19 cellular contexts compared by ENCODE assay signal in genomic region chr7:84182301-84182700, GRCh38. TPM values are rescaled to one million over a fixed set of nuclear protein-coding genes. Genes with fewer than 3 reads are reported as not detected.
A peak's percentile ranks its signal among the peaks of the same experiment; 100 is the strongest.
DNase-seq lines count a peak whose midpoint lies in the region; ATAC-seq and TF ChIP-seq lines count a peak whose summit lies in the region.
"Had no signal": no experiment of that assay in that cellular context is flagged by ENCODE, and none has a peak within 500 bp of the region (broad histone marks: within the 10 kb centered on the region; RNA-seq: fewer than 3 reads in every experiment).

No MANE protein-coding gene starts in this region.

- TF ChIP-seq CTCF in cardiac muscle cell (IDR thresholded peaks at IDR 0.05; ENCODE audit: low read depth, low read length) (no peak), heart left ventricle (IDR thresholded peaks at IDR 0.05) (no peak), Loucy (conservative IDR thresholded peaks at IDR 0.05; ENCODE audit: low read length) (no peak), epithelial cell of esophagus (IDR thresholded peaks at IDR 0.05; ENCODE audit: insufficient read depth, low read depth, low read length, missing control alignments) (no peak)

- H3K4me2 ChIP-seq in Loucy (ENCODE audit: low read depth, low read length, poor library complexity, severe bottlenecking) = no peak overlapping the region
- H3K4me2 ChIP-seq: BLaER1 treated with 17β-estradiol and CSF1 and Interleukin-3, amounts not matched to agents 10 nM and 100 nM had no signal

- H3K9me3 ChIP-seq in cardiac muscle cell (ENCODE audit: low read depth) (no peaks in the 10 kb centered on the region), heart left ventricle (no peaks in the 10 kb centered on the region), Loucy (ENCODE audit: insufficient read depth, low read depth, low read length) (no peaks in the 10 kb centered on the region), aorta (ENCODE audit: control insufficient read depth, low read length) (no peaks in the 10 kb centered on the region)
- H3K9me3 ChIP-seq: BLaER1 treated with 17β-estradiol and CSF1 and Interleukin-3, amounts not matched to agents 10 nM and 100 nM had no signal

- CTCF ChIA-PET in HEK293T (lab: Yijun Ruan, JAX) = no interaction called here

- no peak overlapping the region for H3K9ac ChIP-seq in Loucy (ENCODE audit: low read depth, low read length, poor library complexity, severe bottlenecking)
- H3K9ac ChIP-seq: BLaER1 treated with 17β-estradiol and CSF1 and Interleukin-3, amounts not matched to agents 10 nM and 100 nM had no signal

- POLR2A ChIA-PET in HEK293T (lab: Yijun Ruan, JAX) = no interaction called here

- no peaks in the 10 kb centered on the region for H3K79me2 ChIP-seq in Loucy (ENCODE audit: insufficient read depth, low read length)

- H3F3A ChIP-seq in Loucy (ENCODE audit: low read depth) = no peaks in the 10 kb centered on the region

- DNase-seq in cardiac muscle cell (ENCODE audit: low read depth in 1 of 2, low spot score in 1 of 2) (no peak), heart left ventricle (no peak), epithelial cell of esophagus (ENCODE audit: low read depth) (peak; percentile 20), HuH-7 (ENCODE audit: low spot score) (no peak), HEK293T (ENCODE audit: extremely low spot score) (no peak), aorta (no peak)
- DNase-seq: Calu3; CD8-positive, alpha-beta T cell; DMS79; H9; NCI-H1417 treated with DMSO at 0.1 percent for 48 hours; NCI-H187 treated with DMSO at 0.1 percent for 48 hours; NCI-H345; NCI-H524 treated with DMSO at 0.1 percent for 48 hours; SHP77 had no signal

- 60 to 84% (median 65%) methylated on average over 1 of the region's 1 CpG for WGBS in heart left ventricle, 4 donors
- 86 to 95% methylated on average over 1 of the region's 1 CpG for WGBS in aorta, 2 donors

- H3K36me3 ChIP-seq in cardiac muscle cell (no peaks in the 10 kb centered on the region), heart left ventricle (no peaks in the 10 kb centered on the region), Loucy (ENCODE audit: insufficient read depth, low read length) (no peaks in the 10 kb centered on the region), aorta (ENCODE audit: control insufficient read depth in 1 of 2, insufficient read depth in 2 of 2, low read length in 1 of 2) (no peaks in the 10 kb centered on the region)
- H3K36me3 ChIP-seq: BLaER1 treated with 17β-estradiol and CSF1 and Interleukin-3, amounts not matched to agents 10 nM and 100 nM had no signal

- no peaks in the 10 kb centered on the region for H4K20me1 ChIP-seq in Loucy (ENCODE audit: insufficient read depth, low read length, poor library complexity, severe bottlenecking)
- H4K20me1 ChIP-seq: BLaER1 treated with 17β-estradiol and CSF1 and Interleukin-3, amounts not matched to agents 10 nM and 100 nM had no signal

- no peaks in the 10 kb centered on the region for H3K27me3 ChIP-seq in cardiac muscle cell
- H3K27me3 ChIP-seq in heart left ventricle = no peaks in the 10 kb centered on the region
- no peaks in the 10 kb centered on the region for H3K27me3 ChIP-seq in Loucy (ENCODE audit: insufficient read depth, low read length, poor library complexity, severe bottlenecking)
- H3K27me3 ChIP-seq in aorta (ENCODE audit: control insufficient read depth in 1 of 2, insufficient read depth in 2 of 2, low read length in 1 of 2) = no peaks in the 10 kb centered on the region
- H3K27me3 ChIP-seq: BLaER1 treated with 17β-estradiol and CSF1 and Interleukin-3, amounts not matched to agents 10 nM and 100 nM had no signal

- no peak for TF ChIP-seq POLR2A in heart left ventricle (IDR thresholded peaks at IDR 0.05)

- H3K9me2 ChIP-seq in Loucy (replicated peaks; ENCODE audit: low read depth, low read length) = no peaks in the 10 kb centered on the region

- H2AFZ ChIP-seq in Loucy (ENCODE audit: low read length) = peak overlapping the region; percentile 46; the same call in 1 of the 2 replicates

- H3K4me3 ChIP-seq in cardiac muscle cell (no peak overlapping the region), heart left ventricle (no peak overlapping the region), Loucy (ENCODE audit: low read length, poor library complexity, severe bottlenecking) (no peak overlapping the region), epithelial cell of esophagus (ENCODE audit: low read length) (no peak overlapping the region), aorta (ENCODE audit: low read length in 2 of 2) (no peak overlapping the region)
- H3K4me3 ChIP-seq: BLaER1 treated with 17β-estradiol and CSF1 and Interleukin-3, amounts not matched to agents 10 nM and 100 nM; K562; SK-N-MC had no signal

- ATAC-seq in heart left ventricle (no peak), aorta (ENCODE audit: low FRiP score) (no peak)
- ATAC-seq: CD8-positive, alpha-beta T cell; K562 had no signal

- peak overlapping the region; percentile 47 for H3K27ac ChIP-seq in cardiac muscle cell
- H3K27ac ChIP-seq in heart left ventricle = peak overlapping the region in 1 of 12 donors; percentile 28
- H3K27ac ChIP-seq in aorta (ENCODE audit: low read depth in 1 of 2, low read length in 2 of 2) = no peak overlapping the region
- H3K27ac ChIP-seq: BLaER1 treated with 17β-estradiol and CSF1 and Interleukin-3, amounts not matched to agents 10 nM and 100 nM; SK-N-MC had no signal

- intact Hi-C loops in heart left ventricle (cut with DNase I) (no loop called here), aorta (cut with DNase I) (no loop called here)

- H3K4me1 ChIP-seq in cardiac muscle cell (ENCODE audit: low read depth) (peaks cover 35% of the 10 kb centered on the region), heart left ventricle (no peaks in the 10 kb centered on the region), Loucy (ENCODE audit: insufficient read depth, low read length, poor library complexity, severe bottlenecking) (no peaks in the 10 kb centered on the region), aorta (ENCODE audit: control insufficient read depth in 1 of 2, insufficient read depth in 2 of 2, low read length in 2 of 2) (no peaks in the 10 kb centered on the region)

TF ChIP-seq in HEK293T, 16 proteins besides CTCF, POLR2A, EP300 and RAD21:
- TF ChIP-seq TARDBP (IDR thresholded peaks at IDR 0.05) (no peak), LEF1 (IDR thresholded peaks at IDR 0.05; ENCODE audit: borderline replicate concordance) (no peak), ZNF384 (IDR thresholded peaks at IDR 0.05) (no peak), HDGF (IDR thresholded peaks at IDR 0.05; ENCODE audit: borderline replicate concordance) (no peak), SP1 (IDR thresholded peaks at IDR 0.05) (no peak), FOXK2 (IDR thresholded peaks at IDR 0.05) (no peak), FOXA1 (IDR thresholded peaks at IDR 0.05) (no peak), ARNT (IDR thresholded peaks at IDR 0.05) (no peak), ELF4 (IDR thresholded peaks at IDR 0.05) (no peak), PKNOX1 (IDR thresholded peaks at IDR 0.05) (no peak), NFRKB (IDR thresholded peaks at IDR 0.05) (no peak), FOXM1 (IDR thresholded peaks at IDR 0.05; ENCODE audit: borderline replicate concordance) (no peak), BHLHE40 (IDR thresholded peaks at IDR 0.05; ENCODE audit: borderline replicate concordance) (no peak), L3MBTL2 (conservative IDR thresholded peaks at IDR 0.05) (no peak), CTBP1 (IDR thresholded peaks at IDR 0.05; ENCODE audit: borderline replicate concordance) (no peak), SUZ12 (IDR thresholded peaks at IDR 0.05) (no peak)
TF ChIP-seq in HEK293T: peak in this region for 0.

RNA-seq across cellular contexts. Expression of gene SEMA3A, which starts 12.3 kb away (rescaled TPM):
- total RNA-seq in cardiac muscle cell (35.9 and 37.3 TPM in 2 replicates), heart left ventricle (1 to 10 TPM in 8 of 9 donors, under 1 TPM in 1; 0.32 to 6.6 (median 1.5) TPM), aorta (10 to 100 TPM in 1 of 2 donors, 1 to 10 TPM in 1; 5.7 to 11.0 TPM)
- polyA plus RNA-seq in cardiac muscle cell (33.5 and 34.1 TPM in 2 replicates), heart left ventricle (under 1 TPM; 0.30 to 0.39 TPM), aorta (under 1 TPM in 1 of 2 donors, not detected in 1; 0.08 TPM)
